1 cellular context compared by ENCODE assay signal in the genomic region with DNA sequence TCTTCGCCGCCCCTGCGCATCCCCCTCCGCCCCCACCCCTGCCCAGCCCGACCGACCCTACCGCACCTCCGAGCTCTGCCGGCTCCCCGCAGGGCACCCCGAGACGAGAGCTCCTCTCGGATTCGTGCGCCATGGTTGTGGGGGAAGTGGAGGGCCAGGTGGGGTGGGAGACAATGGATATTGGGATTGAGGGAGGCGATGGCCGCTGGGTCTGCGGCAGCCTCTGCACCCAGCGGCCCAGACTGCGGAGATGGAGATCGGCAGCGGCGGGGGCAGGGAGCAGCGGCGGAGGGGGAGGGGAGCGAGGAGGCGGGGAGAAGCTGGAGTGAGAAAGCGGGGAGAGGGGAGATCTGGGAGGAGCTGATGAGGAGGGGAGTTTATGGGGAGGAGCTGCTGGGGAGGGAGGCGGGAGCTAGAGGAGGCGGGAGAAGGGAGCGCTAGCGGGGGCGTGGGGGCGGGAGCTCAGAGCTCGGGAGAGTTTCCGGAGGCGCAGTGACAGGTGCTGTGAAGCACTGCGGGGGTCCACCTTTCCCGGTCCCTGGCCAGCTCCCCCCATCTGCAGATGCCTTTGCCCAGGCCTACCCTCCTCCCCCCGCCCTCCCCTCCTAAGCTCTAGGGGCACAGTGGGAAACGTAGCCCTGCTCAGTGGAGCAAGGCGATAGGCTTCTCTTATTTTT.
TF ChIP-seq lines count a peak whose summit lies in the region.

TSS of gene SALL2 (minus strand) at position 352 of the 677 bp plus-strand sequence. CDS start at position 133, 219 bp downstream.

TF ChIP-seq in HepG2, 621 proteins besides CTCF, POLR2A, EP300 and RAD21 (continued from another document):
- TF ChIP-seq ZNF513 (CRISPR knock-in tag; conservative IDR thresholded peaks at IDR 0.05) (no peak), ZNF546 (CRISPR knock-in tag; conservative IDR thresholded peaks at IDR 0.05) (no peak), ZNF138 (CRISPR knock-in tag; IDR thresholded peaks at IDR 0.05; ENCODE audit: low read depth) (no peak), ZNF274 (CRISPR knock-in tag; IDR thresholded peaks at IDR 0.05) (peak; percentile 16; the same call in 1 of the 2 replicates), HOXA3 (CRISPR knock-in tag; IDR thresholded peaks at IDR 0.05) (peak; percentile 74; the same call in 1 of the 2 replicates), CHD2 (IDR thresholded peaks at IDR 0.05; ENCODE audit: low read depth, low read length) (peak; percentile 33; the same call in 1 of the 2 replicates), SIN3A (IDR thresholded peaks at IDR 0.05; ENCODE audit: borderline replicate concordance, low read depth, low read length) (peak; percentile 83; the same call in 1 of the 2 replicates), CREM (IDR thresholded peaks at IDR 0.05) (no peak), CREM (CRISPR knock-in tag; IDR thresholded peaks at IDR 0.05) (no peak), SALL1 (CRISPR knock-in tag; IDR thresholded peaks at IDR 0.05) (peak; percentile 58), GATA4 (IDR thresholded peaks at IDR 0.05; ENCODE audit: borderline replicate concordance, low read depth) (0 out of 2 replicates have a peak, but pooled peaks have one; percentile 42), ZFP90 (CRISPR knock-in tag; IDR thresholded peaks at IDR 0.05; ENCODE audit: borderline replicate concordance) (no peak), RCOR2 (CRISPR knock-in tag; IDR thresholded peaks at IDR 0.05) (no peak), ZNF646 (CRISPR knock-in tag; IDR thresholded peaks at IDR 0.05) (no peak), ZNF367 (CRISPR knock-in tag; IDR thresholded peaks at IDR 0.05; ENCODE audit: borderline replicate concordance) (no peak), HDAC2 (CRISPR knock-in tag; IDR thresholded peaks at IDR 0.05) (no peak; the same call in 1 of the 2 replicates), NKX3-1 (CRISPR knock-in tag; IDR thresholded peaks at IDR 0.05) (no peak), CREB1 (IDR thresholded peaks at IDR 0.05) (no peak), CREB1 (CRISPR knock-in tag; IDR thresholded peaks at IDR 0.05) (no peak), ZBTB20 (CRISPR knock-in tag; IDR thresholded peaks at IDR 0.05; ENCODE audit: borderline replicate concordance, low read depth) (no peak), TARDBP (CRISPR knock-in tag; IDR thresholded peaks at IDR 0.05) (no peak), ZNF710 (CRISPR knock-in tag; IDR thresholded peaks at IDR 0.05; ENCODE audit: borderline replicate concordance) (peak; percentile 37; the same call in 1 of the 2 replicates), RBM39 (IDR thresholded peaks at IDR 0.05; ENCODE audit: low read depth, low read length, poor library complexity, severe bottlenecking) (peak; percentile 41)
- TF ChIP-seq, protein P1, sequence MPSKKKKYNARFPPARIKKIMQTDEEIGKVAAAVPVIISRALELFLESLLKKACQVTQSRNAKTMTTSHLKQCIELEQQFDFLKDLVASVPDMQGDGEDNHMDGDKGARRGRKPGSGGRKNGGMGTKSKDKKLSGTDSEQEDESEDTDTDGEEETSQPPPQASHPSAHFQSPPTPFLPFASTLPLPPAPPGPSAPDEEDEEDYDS (CRISPR knock-in tag; IDR thresholded peaks at IDR 0.05) = 0 out of 2 replicates have a peak, but pooled peaks have one; percentile 26
- TF ChIP-seq, protein P2, sequence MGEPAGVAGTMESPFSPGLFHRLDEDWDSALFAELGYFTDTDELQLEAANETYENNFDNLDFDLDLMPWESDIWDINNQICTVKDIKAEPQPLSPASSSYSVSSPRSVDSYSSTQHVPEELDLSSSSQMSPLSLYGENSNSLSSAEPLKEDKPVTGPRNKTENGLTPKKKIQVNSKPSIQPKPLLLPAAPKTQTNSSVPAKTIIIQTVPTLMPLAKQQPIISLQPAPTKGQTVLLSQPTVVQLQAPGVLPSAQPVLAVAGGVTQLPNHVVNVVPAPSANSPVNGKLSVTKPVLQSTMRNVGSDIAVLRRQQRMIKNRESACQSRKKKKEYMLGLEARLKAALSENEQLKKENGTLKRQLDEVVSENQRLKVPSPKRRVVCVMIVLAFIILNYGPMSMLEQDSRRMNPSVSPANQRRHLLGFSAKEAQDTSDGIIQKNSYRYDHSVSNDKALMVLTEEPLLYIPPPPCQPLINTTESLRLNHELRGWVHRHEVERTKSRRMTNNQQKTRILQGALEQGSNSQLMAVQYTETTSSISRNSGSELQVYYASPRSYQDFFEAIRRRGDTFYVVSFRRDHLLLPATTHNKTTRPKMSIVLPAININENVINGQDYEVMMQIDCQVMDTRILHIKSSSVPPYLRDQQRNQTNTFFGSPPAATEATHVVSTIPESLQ (CRISPR knock-in tag; conservative IDR thresholded peaks at IDR 0.05) = no peak
- TF ChIP-seq, protein P3, sequence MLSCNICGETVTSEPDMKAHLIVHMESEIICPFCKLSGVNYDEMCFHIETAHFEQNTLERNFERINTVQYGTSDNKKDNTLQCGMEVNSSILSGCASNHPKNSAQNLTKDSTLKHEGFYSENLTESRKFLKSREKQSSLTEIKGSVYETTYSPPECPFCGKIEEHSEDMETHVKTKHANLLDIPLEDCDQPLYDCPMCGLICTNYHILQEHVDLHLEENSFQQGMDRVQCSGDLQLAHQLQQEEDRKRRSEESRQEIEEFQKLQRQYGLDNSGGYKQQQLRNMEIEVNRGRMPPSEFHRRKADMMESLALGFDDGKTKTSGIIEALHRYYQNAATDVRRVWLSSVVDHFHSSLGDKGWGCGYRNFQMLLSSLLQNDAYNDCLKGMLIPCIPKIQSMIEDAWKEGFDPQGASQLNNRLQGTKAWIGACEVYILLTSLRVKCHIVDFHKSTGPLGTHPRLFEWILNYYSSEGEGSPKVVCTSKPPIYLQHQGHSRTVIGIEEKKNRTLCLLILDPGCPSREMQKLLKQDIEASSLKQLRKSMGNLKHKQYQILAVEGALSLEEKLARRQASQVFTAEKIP (CRISPR knock-in tag; IDR thresholded peaks at IDR 0.05; ENCODE audit: borderline replicate concordance) = no peak
